In genomic region chr6:30325150-30325872, GRCh38 we compare ENCODE assay signal across 8 cellular contexts. TPM values are rescaled to one million over a fixed set of nuclear protein-coding genes. Genes with fewer than 3 reads are reported as not detected.
DNase-seq lines count a peak whose midpoint lies in the region; ATAC-seq, FAIRE-seq and TF ChIP-seq lines count a peak whose summit lies in the region.

No MANE protein-coding gene starts in this region.

- in situ Hi-C loops in T47D (cut with HindIII; ENCODE audit: low pct_unique_long_range_greater_than_20kb, low sequenced_read_pairs) (no loop called here), HepG2 (cut with HindIII; ENCODE audit: extremely low pct_ligation_motif_present, low pct_unique_long_range_greater_than_20kb) (no loop called here)

- H3K27ac ChIP-seq in HepG2 (ENCODE audit: extremely low read length, insufficient read depth, low read length) = peak overlapping the region; percentile 92

- intact Hi-C loops in HepG2 (cut with micrococcal nuclease; ENCODE audit: unreplicated experiment) = loop anchor here (10.0 kb wide), 1 partner anchor 91 kb away; no protein-coding TSS in a partner anchor

- TF ChIP-seq RAD21 in HepG2 (CRISPR knock-in tag; IDR thresholded peaks at IDR 0.05) = no peak

- H3K4me1 ChIP-seq in HepG2 (ENCODE audit: insufficient read depth, low read length) = peaks cover 58% of the 10 kb centered on the region

- no peaks in the 10 kb centered on the region for H3K9me3 Mint-ChIP-seq in T-helper 1 cell treated with Interleukin-12 subunit alpha and Interleukin-12 subunit beta and Interleukin-4 antibody, amounts not matched to agents 30 μg/mL and 1 μg/mL, for 36 hours

- CTCF ChIA-PET in HepG2 (lab: Yijun Ruan, JAX; ENCODE audit: low intra/inter-chr PET ratio, low total read pairs) = no interaction called here

- no peak overlapping the region for H2AFZ ChIP-seq in HepG2 (ENCODE audit: low read length)

- peaks cover 64% of the 10 kb centered on the region for H3K79me2 ChIP-seq in HepG2 (ENCODE audit: insufficient read depth, low read length)

- peak overlapping the region; percentile 89 for H3K9ac ChIP-seq in HepG2 (ENCODE audit: insufficient read depth, low read depth, low read length)

- peaks cover 38% of the 10 kb centered on the region for H4K20me1 ChIP-seq in HepG2 (ENCODE audit: insufficient read depth, low read length)

- ATAC-seq in HepG2 (peak; percentile 59), GM18519 (IDR thresholded peaks at IDR 0.05; ENCODE audit: low FRiP score, unreplicated experiment) (no peak)

- 5% methylated on average over 10 of the region's 10 CpGs for WGBS in HepG2 (ENCODE audit: low lambda C conversion rate)

- peak overlapping the region; percentile 74 to 93 (median 78) for H3K4me3 ChIP-seq in HepG2 (replicated peaks in 1 of 3; ENCODE audit: insufficient read depth in 1 of 3, low read depth in 2 of 3, low read length in 3 of 3)

- POLR2A ChIA-PET in HepG2 (lab: Yijun Ruan, JAX) = interaction anchor here (0.6 to 2.3 kb wide), 6 partner anchors 11 to 246 kb away, joined by 3 to 23 read pairs (median 8); partner anchors contain the start of genes ABCF1 and TRIM26

- FAIRE-seq in HepG2 (lab: Jason Lieb, UNC) = no peak

- H3K36me3 ChIP-seq in HepG2 (replicated peaks in 1 of 2; ENCODE audit: control insufficient read depth in 1 of 2, insufficient read depth in 2 of 2, low read length in 2 of 2) = peaks cover 4 to 21% of the 10 kb centered on the region in 2 experiments

- DNase-seq in NCI-H2107 treated with DMSO at 0.1 percent for 48 hours (lab: John Stamatoyannopoulos, UW; ENCODE audit: unreplicated experiment) = peak; percentile 51
- no peak for DNase-seq in NCI-H2107 (lab: John Stamatoyannopoulos, UW)
- DNase-seq in HPDE6-E6E7 (ENCODE audit: extremely low spot score) = peak; percentile 69
- DNase-seq in T47D (ENCODE audit: low read depth in 1 of 2, low spot score in 1 of 2) = peak; percentile 23 to 45
- peak; percentile 62 for DNase-seq in HepG2 (ENCODE audit: low spot score)
- peak; percentile 62 to 81 (median 79) for DNase-seq in stimulated activated CD4-positive, alpha-beta T cell treated with anti-CD3 and anti-CD28 coated beads, TNF-alpha, amount 100 ng/mL, for 48 hours (ENCODE audit: low read depth in 3 of 3)

- peaks cover 45% of the 10 kb centered on the region for H3K4me1 Mint-ChIP-seq in T-helper 1 cell treated with Interleukin-12 subunit alpha and Interleukin-12 subunit beta and Interleukin-4 antibody, amounts not matched to agents 30 μg/mL and 1 μg/mL, for 36 hours (ENCODE audit: low read depth)

- TF ChIP-seq CTCF in HepG2 (CRISPR knock-in tag; IDR thresholded peaks at IDR 0.05) = no peak

- peak overlapping the region; percentile 99 for H3K27ac Mint-ChIP-seq in T-helper 1 cell treated with Interleukin-12 subunit alpha and Interleukin-12 subunit beta and Interleukin-4 antibody, amounts not matched to agents 30 μg/mL and 1 μg/mL, for 36 hours

- no peak for TF ChIP-seq POLR2A in HepG2 (IDR thresholded peaks at IDR 0.05; ENCODE audit: insufficient read depth in 1 of 2, low read depth in 2 of 2, low read length in 2 of 2)

- TSS peak; percentile 63 for BruUV-seq in HepG2 (replicated peaks; lab: Mats Ljungman, UMichigan)

- peaks cover 17% of the 10 kb centered on the region for H3K36me3 Mint-ChIP-seq in T-helper 1 cell treated with Interleukin-12 subunit alpha and Interleukin-12 subunit beta and Interleukin-4 antibody, amounts not matched to agents 30 μg/mL and 1 μg/mL, for 36 hours (ENCODE audit: low read depth)

- no peaks in the 10 kb centered on the region for H3K9me3 ChIP-seq in HepG2 (ENCODE audit: low read length)

- H3K4me2 ChIP-seq in HepG2 (ENCODE audit: low read depth, low read length) = peak overlapping the region; percentile 100

- TF ChIP-seq EP300 in HepG2 (IDR thresholded peaks at IDR 0.05; ENCODE audit: low read depth in 2 of 2, low read length in 2 of 2) = no peak
- no peak for TF ChIP-seq EP300 in HepG2 (CRISPR knock-in tag; IDR thresholded peaks at IDR 0.05; ENCODE audit: borderline replicate concordance)

- no peaks in the 10 kb centered on the region for H3K27me3 Mint-ChIP-seq in T-helper 1 cell treated with Interleukin-12 subunit alpha and Interleukin-12 subunit beta and Interleukin-4 antibody, amounts not matched to agents 30 μg/mL and 1 μg/mL, for 36 hours (ENCODE audit: low read depth)

- peak overlapping the region; percentile 94 for H3K4me3 Mint-ChIP-seq in T-helper 1 cell treated with Interleukin-12 subunit alpha and Interleukin-12 subunit beta and Interleukin-4 antibody, amounts not matched to agents 30 μg/mL and 1 μg/mL, for 36 hours

- H3K27me3 ChIP-seq in HepG2 (ENCODE audit: control insufficient read depth in 1 of 2, insufficient read depth in 2 of 2, low read length in 2 of 2) = no peaks in the 10 kb centered on the region; a peak in 1 of 5 replicates

TF ChIP-seq in HepG2, 621 proteins besides CTCF, POLR2A, EP300 and RAD21 (continues in another document):
- TF ChIP-seq FOXC1 (CRISPR knock-in tag; IDR thresholded peaks at IDR 0.05; ENCODE audit: borderline replicate concordance) (no peak), ZNF30 (CRISPR knock-in tag; IDR thresholded peaks at IDR 0.05) (no peak), SMAD3 (CRISPR knock-in tag; IDR thresholded peaks at IDR 0.05) (no peak), ONECUT2 (CRISPR knock-in tag; IDR thresholded peaks at IDR 0.05) (no peak), RBM22 (optimal IDR thresholded peaks at IDR 0.05; ENCODE audit: low read length) (no peak), ZNF652 (CRISPR knock-in tag; IDR thresholded peaks at IDR 0.05; ENCODE audit: borderline replicate concordance, low read depth) (no peak), ZNF263 (CRISPR knock-in tag; IDR thresholded peaks at IDR 0.05) (no peak)

RNA-seq across cellular contexts. Expression of gene TRIM39, which starts 1.4 kb away (rescaled TPM):
- total RNA-seq in HepG2 (2016; rRNA removed; fragmentation: Illumina TruSeq; extraction: Trizol) = 13.8 and 14.6 TPM in 2 replicates
- total RNA-seq in HepG2 (2016; cell fraction: cytosol; rRNA removed; fragmentation: Illumina TruSeq; extraction: Trizol; ENCODE audit: low read depth) = 3.1 and 5.0 TPM in 2 replicates
- total RNA-seq in HepG2 (2016; cell fraction: insoluble cytoplasmic fraction; rRNA removed; fragmentation: Illumina TruSeq; extraction: Trizol) = 12.0 and 15.3 TPM in 2 replicates
- total RNA-seq in HepG2 (2016; cell fraction: membrane; rRNA removed; fragmentation: Illumina TruSeq; extraction: Trizol) = 11.0 and 12.4 TPM in 2 replicates
- total RNA-seq in HepG2 (2016; cell fraction: nucleus; rRNA removed; fragmentation: Illumina TruSeq; extraction: Trizol) = 12.2 and 14.1 TPM in 2 replicates
- 7.7 and 8.6 TPM in 2 replicates for polyA plus RNA-seq in HepG2 (2011; rRNA removed)
- 5.6 and 5.9 TPM in 2 replicates for polyA plus RNA-seq in HepG2 (2011; cell fraction: cytosol; rRNA removed)
- 22.1 and 24.6 TPM in 2 replicates for polyA plus RNA-seq in HepG2 (2011; cell fraction: nucleus; rRNA removed)
- 7.8 and 8.9 TPM in 2 replicates for polyA plus RNA-seq in HepG2 (2012)
- polyA plus RNA-seq in HepG2 (2016; cell fraction: cytosol; fragmentation: Illumina TruSeq; extraction: Trizol; ENCODE audit: low read depth) = 2.3 and 3.1 TPM in 2 replicates
- 9.9 and 11.6 TPM in 2 replicates for polyA plus RNA-seq in HepG2 (2016; cell fraction: insoluble cytoplasmic fraction; fragmentation: Illumina TruSeq; extraction: Trizol; ENCODE audit: low read depth)
- 6.6 and 8.4 TPM in 2 replicates for polyA plus RNA-seq in HepG2 (2016; cell fraction: membrane; fragmentation: Illumina TruSeq; extraction: Trizol; ENCODE audit: low read depth)
- polyA plus RNA-seq in HepG2 (2016; cell fraction: nucleus; fragmentation: Illumina TruSeq; extraction: Trizol; ENCODE audit: insufficient read depth, low read depth) = 26.6 and 28.1 TPM in 2 replicates
- 7.8 and 11.9 TPM in 2 replicates for polyA minus RNA-seq in HepG2 (2011; rRNA and poly(A)+ RNA removed; ENCODE audit: low replicate concordance)
- polyA minus RNA-seq in HepG2 (2011; cell fraction: cytosol; rRNA and poly(A)+ RNA removed) = 6.3 and 7.6 TPM in 2 replicates
- polyA minus RNA-seq in HepG2 (2011; cell fraction: nucleus; rRNA and poly(A)+ RNA removed) = 13.6 and 16.1 TPM in 2 replicates

RNA-seq across cellular contexts. Expression of gene RPP21, which starts 19.6 kb away (rescaled TPM):
- 38.4 and 53.1 TPM in 2 replicates for total RNA-seq in HepG2 (2016; rRNA removed; fragmentation: Illumina TruSeq; extraction: Trizol)
- 23.8 and 29.3 TPM in 2 replicates for total RNA-seq in HepG2 (2016; cell fraction: cytosol; rRNA removed; fragmentation: Illumina TruSeq; extraction: Trizol; ENCODE audit: low read depth)
- total RNA-seq in HepG2 (2016; cell fraction: insoluble cytoplasmic fraction; rRNA removed; fragmentation: Illumina TruSeq; extraction: Trizol) = 41.8 and 52.5 TPM in 2 replicates
- total RNA-seq in HepG2 (2016; cell fraction: membrane; rRNA removed; fragmentation: Illumina TruSeq; extraction: Trizol) = 23.7 and 25.5 TPM in 2 replicates
- 26.2 and 34.9 TPM in 2 replicates for total RNA-seq in HepG2 (2016; cell fraction: nucleus; rRNA removed; fragmentation: Illumina TruSeq; extraction: Trizol)
- polyA plus RNA-seq in HepG2 (2011; rRNA removed) = 72.3 and 88.4 TPM in 2 replicates
- polyA plus RNA-seq in HepG2 (2011; cell fraction: cytosol; rRNA removed) = 68.5 and 146 TPM in 2 replicates
- 170 and 172 TPM in 2 replicates for polyA plus RNA-seq in HepG2 (2011; cell fraction: nucleus; rRNA removed)
- 51.6 and 70.9 TPM in 2 replicates for polyA plus RNA-seq in HepG2 (2012)
- 46.1 and 56.4 TPM in 2 replicates for polyA plus RNA-seq in HepG2 (2016; cell fraction: cytosol; fragmentation: Illumina TruSeq; extraction: Trizol; ENCODE audit: low read depth)
- polyA plus RNA-seq in HepG2 (2016; cell fraction: insoluble cytoplasmic fraction; fragmentation: Illumina TruSeq; extraction: Trizol; ENCODE audit: low read depth) = 66.2 and 74.5 TPM in 2 replicates
- 42.2 and 48.9 TPM in 2 replicates for polyA plus RNA-seq in HepG2 (2016; cell fraction: membrane; fragmentation: Illumina TruSeq; extraction: Trizol; ENCODE audit: low read depth)
- polyA plus RNA-seq in HepG2 (2016; cell fraction: nucleus; fragmentation: Illumina TruSeq; extraction: Trizol; ENCODE audit: insufficient read depth, low read depth) = 94.8 and 101 TPM in 2 replicates
- polyA minus RNA-seq in HepG2 (2011; rRNA and poly(A)+ RNA removed; ENCODE audit: low replicate concordance) = 18.2 and 24.8 TPM in 2 replicates
- polyA minus RNA-seq in HepG2 (2011; cell fraction: cytosol; rRNA and poly(A)+ RNA removed) = 15.3 and 17.1 TPM in 2 replicates
- polyA minus RNA-seq in HepG2 (2011; cell fraction: nucleus; rRNA and poly(A)+ RNA removed) = 8.4 and 9.3 TPM in 2 replicates
